In genomic region chr17:82338858-82339633, GRCh38 we compare ENCODE assay signal across 8 cellular contexts. TPM values are rescaled to one million over a fixed set of nuclear protein-coding genes. Genes with fewer than 3 reads are reported as not detected.
A peak's percentile ranks its signal among the peaks of the same experiment; 100 is the strongest.
DNase-seq lines count a peak whose midpoint lies in the region; ATAC-seq and TF ChIP-seq lines count a peak whose summit lies in the region.

No MANE protein-coding gene starts in this region.

- peak; percentile 66 for ATAC-seq in body of pancreas
- peak; percentile 82 for ATAC-seq in left colon
- ATAC-seq in GM21360 (IDR thresholded peaks at IDR 0.05; ENCODE audit: unreplicated experiment): no peak
- ATAC-seq in GM18870 (IDR thresholded peaks at IDR 0.05; ENCODE audit: unreplicated experiment): no peak
- no peak for ATAC-seq in HG03571 (IDR thresholded peaks at IDR 0.05; ENCODE audit: unreplicated experiment)

- no peaks in the 10 kb centered on the region for H3K36me3 ChIP-seq in body of pancreas (replicated peaks in 1 of 2; ENCODE audit: insufficient read depth in 1 of 2, low read depth in 2 of 2)

- H3K4me3 Mint-ChIP-seq in activated naive CD4-positive, alpha-beta T cell treated with anti-CD3 and anti-CD28 coated beads, Interleukin-2, amount 50 U/mL, for 24 hours: no peak overlapping the region

- no peak overlapping the region for H3K4me3 ChIP-seq in body of pancreas

- no peaks in the 10 kb centered on the region for H3K9me3 Mint-ChIP-seq in activated naive CD4-positive, alpha-beta T cell treated with anti-CD3 and anti-CD28 coated beads, Interleukin-2, amount 50 U/mL, for 24 hours

- H3K36me3 Mint-ChIP-seq in activated naive CD4-positive, alpha-beta T cell treated with anti-CD3 and anti-CD28 coated beads, Interleukin-2, amount 50 U/mL, for 24 hours: no peaks in the 10 kb centered on the region

- H3K4me1 Mint-ChIP-seq in activated naive CD4-positive, alpha-beta T cell treated with anti-CD3 and anti-CD28 coated beads, Interleukin-2, amount 50 U/mL, for 24 hours: peaks cover 23% of the 10 kb centered on the region

- no peaks in the 10 kb centered on the region for H3K9me3 ChIP-seq in body of pancreas

- peak in 2 of 3 donors; percentile 19 to 30 for TF ChIP-seq POLR2A in body of pancreas (IDR thresholded peaks at IDR 0.05)

- DNase-seq in activated naive CD4-positive, alpha-beta T cell (lab: John Stamatoyannopoulos, UW): no peak
- peak in 3 of 4 donors; percentile 38 to 59 (median 55) for DNase-seq in body of pancreas
- peak; percentile 66 to 77 for DNase-seq in left colon
- no peak for DNase-seq in activated CD8-positive, alpha-beta memory T cell treated with anti-CD3 and anti-CD28 coated beads, Interleukin-2, amount 50 U/mL, for 4 hours

- H3K27ac ChIP-seq in body of pancreas: peak overlapping the region; percentile 25 to 73 (median 55)

- peaks cover 39% of the 10 kb centered on the region for H3K4me1 ChIP-seq in body of pancreas

- WGBS in body of pancreas, 2 donors: 33 to 36% methylated on average over 25 to 29 of the region's 29 CpGs

- H3K27ac Mint-ChIP-seq in activated naive CD4-positive, alpha-beta T cell treated with anti-CD3 and anti-CD28 coated beads, Interleukin-2, amount 50 U/mL, for 24 hours: peak overlapping the region; percentile 17

- intact Hi-C loops in body of pancreas (cut with DNase I) (no loop called here), left colon (cut with DNase I, micrococcal nuclease) (no loop called here)

- no peaks in the 10 kb centered on the region for H3K27me3 ChIP-seq in body of pancreas

- H3K27me3 Mint-ChIP-seq in activated naive CD4-positive, alpha-beta T cell treated with anti-CD3 and anti-CD28 coated beads, Interleukin-2, amount 50 U/mL, for 24 hours: no peaks in the 10 kb centered on the region

- TF ChIP-seq CTCF in body of pancreas (IDR thresholded peaks at IDR 0.05): no peak

RNA-seq across cellular contexts. Expression of gene SECTM1, which starts 5.5 kb away (rescaled TPM):
- 1 to 10 TPM; 5.4 to 6.3 TPM for total RNA-seq in body of pancreas
- 100 to 1,000 TPM in 1 of 2 donors, 10 to 100 TPM in 1; 78.5 to 127 TPM for total RNA-seq in left colon

RNA-seq across cellular contexts. Expression of gene TEX19, which starts 20.0 kb away (rescaled TPM):
- total RNA-seq in body of pancreas: not detected
- not detected for total RNA-seq in left colon

RNA-seq across cellular contexts. Expression of gene CD7, which starts 21.6 kb away (rescaled TPM):
- total RNA-seq in body of pancreas (not detected), left colon (10 to 100 TPM in 1 of 2 donors, 1 to 10 TPM in 1; 5.2 to 10.0 TPM)

RNA-seq across cellular contexts. Expression of gene UTS2R, which starts 32.5 kb away (rescaled TPM):
- not detected for total RNA-seq in body of pancreas
- total RNA-seq in left colon: not detected

Comparison
In these comparisons a context has a peak if more than half of its experiments do, and no peak if none do; other contexts are left out.
1. DNase-seq: peak in body of pancreas (3 of 4) and left colon (2 of 2); none in activated naive CD4-positive, alpha-beta T cell (0 of 4) and activated CD8-positive, alpha-beta memory T cell treated with anti-CD3 and anti-CD28 coated beads, Interleukin-2, amount 50 U/mL, for 4 hours (single experiment).
2. ATAC-seq: peak in body of pancreas (single experiment) and left colon (single experiment); none in GM21360 (single experiment), GM18870 (single experiment) and HG03571 (single experiment).
3. RNA of gene SECTM1, which starts 5.5 kb away (total RNA-seq): 78.5 to 127 TPM in left colon; 5.4 to 6.3 TPM in body of pancreas; every median in the first group is over 10 times any median in the second.
4. RNA of gene CD7, which starts 21.6 kb away (total RNA-seq): 5.2 to 10.0 TPM in left colon; not detected in body of pancreas; every median in the first group is over 4 times any median in the second.